8 cellular contexts compared by ENCODE assay signal in the genomic region with DNA sequence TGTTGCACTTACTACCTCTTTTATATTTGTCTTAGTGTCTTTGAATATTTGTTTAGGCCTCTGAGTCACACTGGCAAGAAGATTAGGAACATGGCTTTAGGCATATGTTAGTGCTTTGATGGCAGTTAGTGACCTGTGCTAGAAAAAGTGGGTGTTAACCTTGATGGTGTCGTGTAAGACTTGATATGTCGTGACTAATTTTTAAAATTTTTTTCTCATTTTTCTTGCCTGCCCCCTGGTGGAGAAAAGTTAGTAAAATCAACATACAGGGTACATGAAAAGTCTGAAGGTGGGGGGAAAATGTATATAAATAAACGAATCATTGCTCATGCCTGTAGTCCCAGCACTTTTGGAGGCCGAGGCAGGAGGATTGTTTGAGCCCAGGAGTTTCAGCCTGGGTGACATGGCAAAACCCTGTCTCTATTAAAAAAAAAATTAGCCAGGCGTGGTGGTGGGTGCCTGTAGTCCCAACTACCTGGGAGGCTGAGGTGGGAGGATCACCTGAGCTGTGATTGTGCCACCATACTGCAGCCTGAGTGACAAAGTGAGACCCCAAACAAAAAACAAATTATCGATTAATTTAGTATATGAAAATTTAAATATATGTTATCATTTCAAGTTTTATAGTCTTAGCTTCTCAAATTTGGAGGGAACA. TPM values are rescaled to one million over a fixed set of nuclear protein-coding genes. Genes with fewer than 3 reads are reported as not detected.
DNase-seq lines count a peak whose midpoint lies in the region; ATAC-seq and TF ChIP-seq lines count a peak whose summit lies in the region.

No MANE protein-coding gene starts in this region.

- H2AFZ ChIP-seq in IMR-90 (replicated peaks; ENCODE audit: low read length, poor library complexity) = no peak overlapping the region

- H3K4me1 ChIP-seq in IMR-90 (ENCODE audit: control insufficient read depth, insufficient read depth, low read length) = no peaks in the 10 kb centered on the region

- TF ChIP-seq CTCF in IMR-90 (conservative IDR thresholded peaks at IDR 0.05; ENCODE audit: low read depth, low read length) (peak; percentile 57), osteocyte (IDR thresholded peaks at IDR 0.05) (peak; percentile 69)

- H3K4me3 ChIP-seq in IMR-90 (ENCODE audit: insufficient read depth, low read depth, low read length) = no peak overlapping the region

- peaks cover 5% of the 10 kb centered on the region for H3K36me3 ChIP-seq in IMR-90 (ENCODE audit: control insufficient read depth, insufficient read depth, low read length)

- peak; percentile 66 for ATAC-seq in IMR-90 (ENCODE audit: low read depth)
- ATAC-seq in GM18505 (IDR thresholded peaks at IDR 0.05; ENCODE audit: unreplicated experiment) = no peak
- ATAC-seq in HG02642 (IDR thresholded peaks at IDR 0.05; ENCODE audit: poor library complexity, unreplicated experiment) = no peak

- no peak overlapping the region for H3K4me3 Mint-ChIP-seq in T-helper 1 cell treated with Interleukin-12 subunit alpha and Interleukin-12 subunit beta and Interleukin-4 antibody, amounts not matched to agents 30 μg/mL and 1 μg/mL, for 36 hours
- no peak overlapping the region for H3K4me3 Mint-ChIP-seq in osteocyte (ENCODE audit: unreplicated experiment)

- H3K27me3 ChIP-seq in IMR-90 (ENCODE audit: control insufficient read depth, insufficient read depth, low read length) = no peaks in the 10 kb centered on the region

- peak overlapping the region; percentile 49; the same call in 1 of the 2 replicates for H2AK5ac ChIP-seq in IMR-90 (ENCODE audit: low read depth, low read length)

- dilution Hi-C loops in IMR-90 (cut with HindIII; ENCODE audit: low sequenced_read_pairs, unreplicated experiment) = no loop called here

- H2BK120ac ChIP-seq in IMR-90 (ENCODE audit: low read depth, low read length) = no peak overlapping the region

- H3K56ac ChIP-seq in IMR-90 (ENCODE audit: extremely low read depth, insufficient read depth, low read length) = no peak overlapping the region

- H3K4ac ChIP-seq in IMR-90 (ENCODE audit: low read depth, low read length) = no peak overlapping the region

- H3K27ac ChIP-seq in IMR-90 (ENCODE audit: insufficient read depth, low read length) (no peak overlapping the region), epithelial cell of prostate (no peak overlapping the region)

- no peak overlapping the region for H2BK20ac ChIP-seq in IMR-90 (ENCODE audit: low read depth, low read length)

- peaks cover 5% of the 10 kb centered on the region for H3K4me1 Mint-ChIP-seq in T-helper 1 cell treated with Interleukin-12 subunit alpha and Interleukin-12 subunit beta and Interleukin-4 antibody, amounts not matched to agents 30 μg/mL and 1 μg/mL, for 36 hours (ENCODE audit: low read depth)
- peaks cover 15% of the 10 kb centered on the region for H3K4me1 Mint-ChIP-seq in osteocyte (ENCODE audit: unreplicated experiment)

- H3K27me3 Mint-ChIP-seq in T-helper 1 cell treated with Interleukin-12 subunit alpha and Interleukin-12 subunit beta and Interleukin-4 antibody, amounts not matched to agents 30 μg/mL and 1 μg/mL, for 36 hours (ENCODE audit: low read depth) = no peaks in the 10 kb centered on the region
- H3K27me3 Mint-ChIP-seq in osteocyte (ENCODE audit: unreplicated experiment) = no peaks in the 10 kb centered on the region

- CTCF ChIA-PET in IMR-90 (lab: Yijun Ruan, JAX) = interaction anchor here (0.5 to 1.2 kb wide), 5 partner anchors 10 to 788 kb away, joined by 3 to 6 read pairs (median 4); no protein-coding TSS in a partner anchor

- H3K27ac Mint-ChIP-seq in T-helper 1 cell treated with Interleukin-12 subunit alpha and Interleukin-12 subunit beta and Interleukin-4 antibody, amounts not matched to agents 30 μg/mL and 1 μg/mL, for 36 hours = peak overlapping the region; percentile 18
- H3K27ac Mint-ChIP-seq in osteocyte (ENCODE audit: unreplicated experiment) = peak overlapping the region; percentile 32

- no peak for TF ChIP-seq RAD21 in IMR-90 (IDR thresholded peaks at IDR 0.05; ENCODE audit: low read length)

- BruUV-seq in IMR-90 (replicated peaks; lab: Mats Ljungman, UMichigan) = no TSS peak

- TF ChIP-seq POLR2A in IMR-90 (IDR thresholded peaks at IDR 0.05; ENCODE audit: low read depth, low read length) (no peak), GM18505 (IDR thresholded peaks at IDR 0.05; ENCODE audit: borderline replicate concordance, extremely low read depth, insufficient read depth, insufficient read length) (no peak)

- in situ Hi-C loops in IMR-90 (cut with MboI; ENCODE audit: low sequenced_read_pairs) = loop anchor here (25.0 kb wide), 1 partner anchor 228 kb away; no protein-coding TSS in a partner anchor

- H4K5ac ChIP-seq in IMR-90 (ENCODE audit: low read depth, low read length) = no peak overlapping the region

- H2BK5ac ChIP-seq in IMR-90 (ENCODE audit: low read depth, low read length, poor library complexity, severe bottlenecking) = no peak overlapping the region

- H2BK15ac ChIP-seq in IMR-90 (ENCODE audit: low read depth, low read length) = no peak overlapping the region

- no peak overlapping the region for H3K18ac ChIP-seq in IMR-90 (ENCODE audit: low read depth, low read length)

- whole genome bisulfite sequencing in IMR-90 (ENCODE audit: extremely low coverage in 2 of 2, insufficient read length in 1 of 2), 2 experiments = 43% methylated on average over 1 of the region's 6 CpGs; no CpG with 5 or more reads in 1 of the 2 experiments

- H3K4me2 ChIP-seq in IMR-90 (ENCODE audit: low read depth, low read length) = peak overlapping the region; percentile 51; the same call in 1 of the 2 replicates

- no peaks in the 10 kb centered on the region for H3K9me3 Mint-ChIP-seq in T-helper 1 cell treated with Interleukin-12 subunit alpha and Interleukin-12 subunit beta and Interleukin-4 antibody, amounts not matched to agents 30 μg/mL and 1 μg/mL, for 36 hours
- H3K9me3 Mint-ChIP-seq in osteocyte (ENCODE audit: unreplicated experiment) = no peaks in the 10 kb centered on the region

- no peak overlapping the region; the same call in 1 of the 2 replicates for H4K91ac ChIP-seq in IMR-90 (ENCODE audit: insufficient read depth, low read depth, low read length)

- H3K14ac ChIP-seq in IMR-90 (replicated peaks; ENCODE audit: low read depth, low read length) = no peak overlapping the region

- H3K79me1 ChIP-seq in IMR-90 (ENCODE audit: low read depth in 1 of 2, low read length in 2 of 2) = peaks cover 6 to 21% of the 10 kb centered on the region in 2 experiments; a peak in 3 of 4 replicates

- no peaks in the 10 kb centered on the region for H3K9me1 ChIP-seq in IMR-90 (ENCODE audit: insufficient read depth, low read length)

- peaks cover 4% of the 10 kb centered on the region for H4K20me1 ChIP-seq in IMR-90 (ENCODE audit: insufficient read depth, low read length)

- H3K9me3 ChIP-seq in IMR-90 (ENCODE audit: control insufficient read depth, insufficient read depth, low read length) = no peaks in the 10 kb centered on the region

- POLR2A ChIA-PET in IMR-90 (lab: Charles Lee; ENCODE audit: unreplicated experiment) = no interaction called here

- intact Hi-C loops in IMR-90 (cut with micrococcal nuclease) = loop anchor here (1.0 to 5.0 kb wide), 3 partner anchors 138 to 313 kb away; no protein-coding TSS in a partner anchor

- no peak overlapping the region for H2AK9ac ChIP-seq in IMR-90 (replicated peaks; ENCODE audit: low read depth, low read length, poor library complexity)

- H3K9ac ChIP-seq in IMR-90 (ENCODE audit: low read depth, low read length) = no peak overlapping the region

- peaks cover 15% of the 10 kb centered on the region for H3K36me3 Mint-ChIP-seq in T-helper 1 cell treated with Interleukin-12 subunit alpha and Interleukin-12 subunit beta and Interleukin-4 antibody, amounts not matched to agents 30 μg/mL and 1 μg/mL, for 36 hours (ENCODE audit: low read depth)
- peaks cover 27% of the 10 kb centered on the region for H3K36me3 Mint-ChIP-seq in osteocyte (ENCODE audit: unreplicated experiment)

- H4K8ac ChIP-seq in IMR-90 (ENCODE audit: low read depth in 2 of 2, low read length in 2 of 2) = no peak overlapping the region

- DNase-seq in SHP77 (lab: John Stamatoyannopoulos, UW) = peak; percentile 14 to 15
- DNase-seq in SHP77 treated with DMSO at 0.1 percent for 48 hours (lab: John Stamatoyannopoulos, UW) = no peak
- peak; percentile 70 for DNase-seq in IMR-90
- peak; percentile 60 for DNase-seq in epithelial cell of prostate (ENCODE audit: low read depth, low spot score)
- no peak for DNase-seq in osteocyte (ENCODE audit: extremely low spot score, unreplicated experiment)

- no peak overlapping the region for H3K23ac ChIP-seq in IMR-90 (ENCODE audit: low read depth, low read length)

TF ChIP-seq in IMR-90, 13 proteins besides CTCF, POLR2A, EP300 and RAD21:
- peak; percentile 46 for TF ChIP-seq SMC3 (IDR thresholded peaks at IDR 0.05; ENCODE audit: low read depth, low read length)
- no peak for TF ChIP-seq BHLHE40 (IDR thresholded peaks at IDR 0.05; ENCODE audit: low read depth, low read length)
TF ChIP-seq in IMR-90: peak in this region for 1.

RNA-seq across cellular contexts. Expression of gene TAX1BP1, which starts 44.6 kb away (rescaled TPM):
- total RNA-seq in IMR-90 (2012; rRNA removed) (52.7 and 68.9 TPM in 2 replicates), osteocyte (95.5 and 97.1 TPM in 2 replicates)
- 46.0 and 49.0 TPM in 2 replicates for polyA plus RNA-seq in IMR-90 (2012; rRNA removed)
- polyA plus RNA-seq in IMR-90 (2012; cell fraction: cytosol; rRNA removed) = 17.2 and 19.7 TPM in 2 replicates
- 7.7 and 44.0 TPM in 2 replicates for polyA plus RNA-seq in IMR-90 (2012; cell fraction: nucleus; rRNA removed; ENCODE audit: low replicate concordance)

Comparison
In these comparisons a context has a peak if more than half of its experiments do, and no peak if none do; other contexts are left out.
1. DNase-seq: peak in SHP77 (2 of 2), IMR-90 (single experiment) and epithelial cell of prostate (single experiment); none in SHP77 treated with DMSO at 0.1 percent for 48 hours (single experiment) and osteocyte (single experiment).